In genomic region chr6:29243044-29243443, GRCh38 we compare ENCODE assay signal across 20 cellular contexts. TPM values are rescaled to one million over a fixed set of nuclear protein-coding genes. Genes with fewer than 3 reads are reported as not detected.
"Had no signal": no experiment of that assay in that cellular context is flagged by ENCODE, and none has a peak within 500 bp of the region (broad histone marks: within the 10 kb centered on the region; RNA-seq: fewer than 3 reads in every experiment).

No MANE protein-coding gene starts in this region.

RNA-seq across cellular contexts. Expression of gene OR14J1, which starts 58.5 kb away (rescaled TPM):
- total RNA-seq: activated naive CD4-positive, alpha-beta T cell treated with anti-CD3 and anti-CD28 coated beads for 36 hours; activated naive CD4-positive, alpha-beta T cell treated with anti-CD3 and anti-CD28 coated beads, Interleukin-2, amount 50 U/mL, for 72 hours; activated naive CD8-positive, alpha-beta T cell treated with anti-CD3 and anti-CD28 coated beads for 36 hours; activated naive CD8-positive, alpha-beta T cell treated with anti-CD3 and anti-CD28 coated beads, Interleukin-2, amount 10 ng/mL, durations not matched to agents 7 days and 5 days; activated T-cell treated with anti-CD3 and anti-CD28 coated beads, Interleukin-2, amount 50 U/mL, for 4 hours; activated T-cell treated with anti-CD3 and anti-CD28 coated beads, Interleukin-2, amount 50 U/mL, for 72 hours; activated T-helper 1 cell treated with anti-CD3 and anti-CD28 coated beads, Interleukin-12 subunit alpha, Interleukin-12 subunit beta, Interleukin-2, Interleukin-4 antibody, amounts not matched to agents 30 ng/mL and 10 ng/mL and 1 ng/mL, durations not matched to agents 14 hours and 24 hours and 36 hours; activated T-helper 17 cell treated with anti-CD3 and anti-CD28 coated beads, Interleukin-2, amount 50 U/mL, for 72 hours; activated T-helper 2 cell treated with anti-CD3 and anti-CD28 coated beads, Interferon-gamma antibody, Interleukin-2, Interleukin-4, amounts not matched to agents 10 μg/mL and 5 μg/mL and 100 μg/mL, durations not matched to agents 14 hours and 24 hours and 36 hours; adrenal gland; aorta; ascending aorta; astrocyte; body of pancreas; breast epithelium; bronchial epithelial cell; cardiac muscle cell; cardiac septum; chondrocyte had no signal
- polyA plus RNA-seq: adipose tissue, adrenal gland, aorta, cardiac muscle cell had no signal
